In the genomic region with DNA sequence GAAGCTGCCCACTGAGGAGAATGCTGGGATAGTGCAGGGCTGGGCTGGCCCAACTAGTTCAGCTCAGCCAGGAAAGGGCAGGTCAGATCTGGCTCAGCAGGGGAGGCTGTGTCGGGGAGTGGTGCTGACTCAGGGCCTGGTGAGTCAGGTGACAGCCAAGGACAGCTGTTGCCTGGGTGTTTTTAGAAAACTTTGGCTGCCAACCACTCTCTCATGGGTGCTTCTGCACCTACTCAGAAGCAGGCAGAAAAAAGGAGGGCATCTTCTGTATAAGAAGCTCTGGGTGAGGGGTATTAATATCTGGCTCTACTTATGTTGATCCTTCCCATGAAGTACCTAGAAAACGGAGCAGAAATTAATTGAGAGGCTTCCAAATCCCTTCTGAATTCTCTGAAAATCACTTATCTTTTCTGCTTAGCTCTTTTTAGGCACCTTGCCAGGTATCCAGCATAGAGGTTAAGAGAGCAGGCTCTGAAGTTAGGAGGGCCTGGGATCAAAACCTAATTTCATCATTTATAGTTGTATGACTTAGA, we compare ENCODE assay signal across 1 cellular context.
TF ChIP-seq lines count a peak whose summit lies in the region.

No MANE protein-coding gene starts in this region.

TF ChIP-seq in K562, 482 proteins besides CTCF, POLR2A, EP300 and RAD21 (continued from another document and continues in another):
- peak; percentile 21 to 32; a peak in 1 of 4 replicates for TF ChIP-seq MAZ (CRISPR knock-in tag; conservative IDR thresholded peaks at IDR 0.05 in 1 of 2, IDR thresholded peaks at IDR 0.05 in 1 of 2)
- no peak for TF ChIP-seq HMG20A (CRISPR knock-in tag; conservative IDR thresholded peaks at IDR 0.05)
- TF ChIP-seq CBFA2T2 (conservative IDR thresholded peaks at IDR 0.05): peak; percentile 32; the same call in 1 of the 2 replicates
- TF ChIP-seq, protein P1, sequence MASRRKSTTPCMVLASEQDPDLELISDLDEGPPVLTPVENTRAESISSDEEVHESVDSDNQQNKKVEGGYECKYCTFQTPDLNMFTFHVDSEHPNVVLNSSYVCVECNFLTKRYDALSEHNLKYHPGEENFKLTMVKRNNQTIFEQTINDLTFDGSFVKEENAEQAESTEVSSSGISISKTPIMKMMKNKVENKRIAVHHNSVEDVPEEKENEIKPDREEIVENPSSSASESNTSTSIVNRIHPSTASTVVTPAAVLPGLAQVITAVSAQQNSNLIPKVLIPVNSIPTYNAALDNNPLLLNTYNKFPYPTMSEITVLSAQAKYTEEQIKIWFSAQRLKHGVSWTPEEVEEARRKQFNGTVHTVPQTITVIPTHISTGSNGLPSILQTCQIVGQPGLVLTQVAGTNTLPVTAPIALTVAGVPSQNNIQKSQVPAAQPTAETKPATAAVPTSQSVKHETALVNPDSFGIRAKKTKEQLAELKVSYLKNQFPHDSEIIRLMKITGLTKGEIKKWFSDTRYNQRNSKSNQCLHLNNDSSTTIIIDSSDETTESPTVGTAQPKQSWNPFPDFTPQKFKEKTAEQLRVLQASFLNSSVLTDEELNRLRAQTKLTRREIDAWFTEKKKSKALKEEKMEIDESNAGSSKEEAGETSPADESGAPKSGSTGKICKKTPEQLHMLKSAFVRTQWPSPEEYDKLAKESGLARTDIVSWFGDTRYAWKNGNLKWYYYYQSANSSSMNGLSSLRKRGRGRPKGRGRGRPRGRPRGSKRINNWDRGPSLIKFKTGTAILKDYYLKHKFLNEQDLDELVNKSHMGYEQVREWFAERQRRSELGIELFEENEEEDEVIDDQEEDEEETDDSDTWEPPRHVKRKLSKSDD (conservative IDR thresholded peaks at IDR 0.05; ENCODE audit: low read length): no peak
- 0 out of 2 replicates have a peak, but pooled peaks have one; percentile 27 for TF ChIP-seq CTBP1 (IDR thresholded peaks at IDR 0.05; ENCODE audit: borderline replicate concordance)
- 0 out of 2 replicates have a peak, but pooled peaks have one; percentile 13 for TF ChIP-seq NFIX (CRISPR knock-in tag; IDR thresholded peaks at IDR 0.05; ENCODE audit: low read depth)
- TF ChIP-seq, protein P2, sequence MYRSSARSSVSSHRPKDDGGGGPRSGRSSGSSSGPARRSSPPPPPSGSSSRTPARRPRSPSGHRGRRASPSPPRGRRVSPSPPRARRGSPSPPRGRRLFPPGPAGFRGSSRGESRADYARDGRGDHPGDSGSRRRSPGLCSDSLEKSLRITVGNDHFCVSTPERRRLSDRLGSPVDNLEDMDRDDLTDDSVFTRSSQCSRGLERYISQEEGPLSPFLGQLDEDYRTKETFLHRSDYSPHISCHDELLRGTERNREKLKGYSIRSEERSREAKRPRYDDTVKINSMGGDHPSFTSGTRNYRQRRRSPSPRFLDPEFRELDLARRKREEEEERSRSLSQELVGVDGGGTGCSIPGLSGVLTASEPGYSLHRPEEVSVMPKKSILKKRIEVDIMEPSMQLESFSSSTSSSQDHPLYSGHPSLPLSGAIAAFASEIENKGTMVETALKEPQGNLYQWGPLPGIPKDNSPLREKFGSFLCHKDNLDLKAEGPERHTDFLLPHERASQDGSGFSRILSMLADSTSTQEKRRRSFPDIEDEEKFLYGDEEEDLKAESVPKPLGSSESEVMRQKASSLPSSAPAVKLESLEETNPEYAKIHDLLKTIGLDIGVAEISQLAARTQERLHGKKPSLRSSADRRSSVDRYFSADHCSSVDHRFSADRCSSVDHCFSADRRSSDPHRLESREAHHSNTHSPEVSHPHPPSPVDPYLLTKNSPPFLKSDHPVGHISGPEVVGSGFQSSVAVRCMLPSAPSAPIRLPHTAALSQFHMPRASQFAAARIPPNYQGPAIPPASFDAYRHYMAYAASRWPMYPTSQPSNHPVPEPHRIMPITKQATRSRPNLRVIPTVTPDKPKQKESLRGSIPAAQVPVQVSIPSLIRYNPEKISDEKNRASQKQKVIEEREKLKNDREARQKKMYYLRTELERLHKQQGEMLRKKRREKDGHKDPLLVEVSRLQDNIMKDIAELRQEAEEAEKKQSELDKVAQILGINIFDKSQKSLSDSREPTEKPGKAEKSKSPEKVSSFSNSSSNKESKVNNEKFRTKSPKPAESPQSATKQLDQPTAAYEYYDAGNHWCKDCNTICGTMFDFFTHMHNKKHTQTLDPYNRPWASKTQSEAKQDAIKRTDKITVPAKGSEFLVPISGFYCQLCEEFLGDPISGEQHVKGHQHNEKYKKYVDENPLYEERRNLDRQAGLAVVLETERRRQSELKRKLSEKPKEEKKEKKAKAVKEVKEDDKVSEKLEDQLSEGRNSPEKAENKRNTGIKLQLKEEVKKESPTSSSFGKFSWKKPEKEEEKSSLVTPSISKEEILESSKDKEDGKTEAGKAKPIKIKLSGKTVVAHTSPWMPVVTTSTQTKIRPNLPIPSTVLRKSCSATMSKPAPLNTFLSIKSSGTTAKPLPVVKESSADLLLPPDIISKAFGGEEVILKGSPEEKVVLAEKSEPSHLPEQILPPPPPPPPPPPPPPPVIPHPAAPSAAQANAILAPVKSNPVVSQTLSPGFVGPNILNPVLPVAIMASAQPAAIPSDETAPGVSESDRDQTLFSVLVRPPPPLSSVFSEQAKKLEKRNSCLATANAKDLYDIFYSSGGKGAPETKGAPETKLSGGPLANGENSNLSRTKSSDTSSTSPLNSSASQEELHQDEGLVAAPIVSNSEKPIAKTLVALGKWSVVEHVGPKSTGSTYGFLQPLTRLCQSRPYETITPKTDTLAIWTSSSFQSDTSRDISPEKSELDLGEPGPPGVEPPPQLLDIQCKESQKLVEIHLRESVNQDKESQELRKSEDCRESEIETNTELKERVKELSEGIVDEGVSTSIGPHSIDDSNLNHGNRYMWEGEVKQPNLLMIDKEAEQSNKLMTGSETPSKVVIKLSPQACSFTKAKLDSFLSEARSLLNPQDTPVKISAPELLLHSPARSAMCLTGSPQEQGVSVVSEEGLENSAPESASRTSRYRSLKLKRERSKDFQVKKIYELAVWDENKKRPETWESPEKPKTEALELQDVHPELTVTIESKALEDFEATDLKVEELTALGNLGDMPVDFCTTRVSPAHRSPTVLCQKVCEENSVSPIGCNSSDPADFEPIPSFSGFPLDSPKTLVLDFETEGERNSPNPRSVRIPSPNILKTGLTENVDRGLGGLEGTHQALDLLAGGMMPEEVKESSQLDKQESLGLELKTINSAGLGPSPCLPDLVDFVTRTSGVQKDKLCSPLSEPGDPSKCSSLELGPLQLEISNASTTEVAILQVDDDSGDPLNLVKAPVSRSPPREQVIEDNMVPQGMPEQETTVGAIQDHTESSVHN (IDR thresholded peaks at IDR 0.05; ENCODE audit: borderline replicate concordance in 1 of 2, low read depth in 1 of 2): peak in 1 of 2 experiments; percentile 89; a peak in 2 of 4 replicates
- TF ChIP-seq, protein P3, sequence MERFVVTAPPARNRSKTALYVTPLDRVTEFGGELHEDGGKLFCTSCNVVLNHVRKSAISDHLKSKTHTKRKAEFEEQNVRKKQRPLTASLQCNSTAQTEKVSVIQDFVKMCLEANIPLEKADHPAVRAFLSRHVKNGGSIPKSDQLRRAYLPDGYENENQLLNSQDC (CRISPR knock-in tag; IDR thresholded peaks at IDR 0.05): no peak
- TF ChIP-seq MAFG (tag; conservative IDR thresholded peaks at IDR 0.05): peak; percentile 83
- peak; percentile 63; the same call in 1 of the 2 replicates for TF ChIP-seq ARID1B (IDR thresholded peaks at IDR 0.05)
- peak; percentile 72; the same call in 1 of the 2 replicates for TF ChIP-seq BACH1 (tag; IDR thresholded peaks at IDR 0.05)
- TF ChIP-seq LEF1 (IDR thresholded peaks at IDR 0.05): peak; percentile 74; the same call in 1 of the 2 replicates
- TF ChIP-seq KLF16 (IDR thresholded peaks at IDR 0.05): peak; percentile 91
- TF ChIP-seq IFI16 (CRISPR knock-in tag; IDR thresholded peaks at IDR 0.05): no peak
- TF ChIP-seq, protein P4, sequence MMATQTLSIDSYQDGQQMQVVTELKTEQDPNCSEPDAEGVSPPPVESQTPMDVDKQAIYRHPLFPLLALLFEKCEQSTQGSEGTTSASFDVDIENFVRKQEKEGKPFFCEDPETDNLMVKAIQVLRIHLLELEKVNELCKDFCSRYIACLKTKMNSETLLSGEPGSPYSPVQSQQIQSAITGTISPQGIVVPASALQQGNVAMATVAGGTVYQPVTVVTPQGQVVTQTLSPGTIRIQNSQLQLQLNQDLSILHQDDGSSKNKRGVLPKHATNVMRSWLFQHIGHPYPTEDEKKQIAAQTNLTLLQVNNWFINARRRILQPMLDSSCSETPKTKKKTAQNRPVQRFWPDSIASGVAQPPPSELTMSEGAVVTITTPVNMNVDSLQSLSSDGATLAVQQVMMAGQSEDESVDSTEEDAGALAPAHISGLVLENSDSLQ (IDR thresholded peaks at IDR 0.05): peak; percentile 58; the same call in 1 of the 2 replicates
- TF ChIP-seq RBM17 (IDR thresholded peaks at IDR 0.05; ENCODE audit: borderline replicate concordance, low read depth, low read length): no peak
- TF ChIP-seq, protein P5, sequence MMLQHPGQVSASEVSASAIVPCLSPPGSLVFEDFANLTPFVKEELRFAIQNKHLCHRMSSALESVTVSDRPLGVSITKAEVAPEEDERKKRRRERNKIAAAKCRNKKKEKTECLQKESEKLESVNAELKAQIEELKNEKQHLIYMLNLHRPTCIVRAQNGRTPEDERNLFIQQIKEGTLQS (IDR thresholded peaks at IDR 0.05): peak; percentile 80
- TF ChIP-seq, protein P5 (CRISPR knock-in tag; conservative IDR thresholded peaks at IDR 0.05): no peak
- peak; percentile 88 for TF ChIP-seq MAFK (IDR thresholded peaks at IDR 0.05; ENCODE audit: low read length)
- TF ChIP-seq TAF9B (IDR thresholded peaks at IDR 0.05; ENCODE audit: partially characterized antibody): peak; percentile 83
- peak; percentile 94 for TF ChIP-seq C11orf30 (IDR thresholded peaks at IDR 0.05; ENCODE audit: low read depth)
- 0 out of 4 replicates have a peak, but pooled peaks of 1 of the 2 experiments have one; percentile 53 for TF ChIP-seq HDAC1 (IDR thresholded peaks at IDR 0.05)
- TF ChIP-seq HDAC2 (IDR thresholded peaks at IDR 0.05): peak; percentile 65; the same call in 1 of the 2 replicates
- TF ChIP-seq, protein P6, sequence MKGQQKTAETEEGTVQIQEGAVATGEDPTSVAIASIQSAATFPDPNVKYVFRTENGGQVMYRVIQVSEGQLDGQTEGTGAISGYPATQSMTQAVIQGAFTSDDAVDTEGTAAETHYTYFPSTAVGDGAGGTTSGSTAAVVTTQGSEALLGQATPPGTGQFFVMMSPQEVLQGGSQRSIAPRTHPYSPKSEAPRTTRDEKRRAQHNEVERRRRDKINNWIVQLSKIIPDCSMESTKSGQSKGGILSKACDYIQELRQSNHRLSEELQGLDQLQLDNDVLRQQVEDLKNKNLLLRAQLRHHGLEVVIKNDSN (CRISPR knock-in tag; IDR thresholded peaks at IDR 0.05): peak; percentile 87
- peak; percentile 89 for TF ChIP-seq BHLHE40 (IDR thresholded peaks at IDR 0.05; ENCODE audit: low read length)
- TF ChIP-seq ZNF212 (CRISPR knock-in tag; IDR thresholded peaks at IDR 0.05): no peak
- TF ChIP-seq FOXJ2 (tag; IDR thresholded peaks at IDR 0.05): peak; percentile 82; the same call in 1 of the 2 replicates
- TF ChIP-seq, protein P7, sequence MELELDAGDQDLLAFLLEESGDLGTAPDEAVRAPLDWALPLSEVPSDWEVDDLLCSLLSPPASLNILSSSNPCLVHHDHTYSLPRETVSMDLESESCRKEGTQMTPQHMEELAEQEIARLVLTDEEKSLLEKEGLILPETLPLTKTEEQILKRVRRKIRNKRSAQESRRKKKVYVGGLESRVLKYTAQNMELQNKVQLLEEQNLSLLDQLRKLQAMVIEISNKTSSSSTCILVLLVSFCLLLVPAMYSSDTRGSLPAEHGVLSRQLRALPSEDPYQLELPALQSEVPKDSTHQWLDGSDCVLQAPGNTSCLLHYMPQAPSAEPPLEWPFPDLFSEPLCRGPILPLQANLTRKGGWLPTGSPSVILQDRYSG (tag; conservative IDR thresholded peaks at IDR 0.05; ENCODE audit: low read depth): 0 out of 2 replicates have a peak, but pooled peaks have one; percentile 20
- TF ChIP-seq, protein P8, sequence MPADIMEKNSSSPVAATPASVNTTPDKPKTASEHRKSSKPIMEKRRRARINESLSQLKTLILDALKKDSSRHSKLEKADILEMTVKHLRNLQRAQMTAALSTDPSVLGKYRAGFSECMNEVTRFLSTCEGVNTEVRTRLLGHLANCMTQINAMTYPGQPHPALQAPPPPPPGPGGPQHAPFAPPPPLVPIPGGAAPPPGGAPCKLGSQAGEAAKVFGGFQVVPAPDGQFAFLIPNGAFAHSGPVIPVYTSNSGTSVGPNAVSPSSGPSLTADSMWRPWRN (IDR thresholded peaks at IDR 0.05; ENCODE audit: low read depth): 0 out of 2 replicates have a peak, but pooled peaks have one; percentile 12
- TF ChIP-seq TAF15 (IDR thresholded peaks at IDR 0.05; ENCODE audit: low read depth, low read length): no peak
- TF ChIP-seq NFIC (IDR thresholded peaks at IDR 0.05): peak; percentile 95
- peak; percentile 91 for TF ChIP-seq DACH1 (IDR thresholded peaks at IDR 0.05; ENCODE audit: partially characterized antibody)
- TF ChIP-seq SRF (CRISPR knock-in tag; IDR thresholded peaks at IDR 0.05): 0 out of 4 replicates have a peak, but pooled peaks of 1 of the 2 experiments have one; percentile 50
- peak; percentile 58 to 62; a peak in 1 of 4 replicates for TF ChIP-seq SIN3A (IDR thresholded peaks at IDR 0.05; ENCODE audit: borderline replicate concordance in 2 of 2, control insufficient read depth in 1 of 2, low read depth in 2 of 2, low read length in 2 of 2)
- TF ChIP-seq HCFC1 (IDR thresholded peaks at IDR 0.05; ENCODE audit: low read depth, low read length): no peak
- peak; percentile 45; the same call in 1 of the 2 replicates for TF ChIP-seq BCOR (IDR thresholded peaks at IDR 0.05)
- no peak for TF ChIP-seq CBX3 (IDR thresholded peaks at IDR 0.05; ENCODE audit: borderline replicate concordance in 1 of 2, low read length in 2 of 2)
- TF ChIP-seq, protein P9, sequence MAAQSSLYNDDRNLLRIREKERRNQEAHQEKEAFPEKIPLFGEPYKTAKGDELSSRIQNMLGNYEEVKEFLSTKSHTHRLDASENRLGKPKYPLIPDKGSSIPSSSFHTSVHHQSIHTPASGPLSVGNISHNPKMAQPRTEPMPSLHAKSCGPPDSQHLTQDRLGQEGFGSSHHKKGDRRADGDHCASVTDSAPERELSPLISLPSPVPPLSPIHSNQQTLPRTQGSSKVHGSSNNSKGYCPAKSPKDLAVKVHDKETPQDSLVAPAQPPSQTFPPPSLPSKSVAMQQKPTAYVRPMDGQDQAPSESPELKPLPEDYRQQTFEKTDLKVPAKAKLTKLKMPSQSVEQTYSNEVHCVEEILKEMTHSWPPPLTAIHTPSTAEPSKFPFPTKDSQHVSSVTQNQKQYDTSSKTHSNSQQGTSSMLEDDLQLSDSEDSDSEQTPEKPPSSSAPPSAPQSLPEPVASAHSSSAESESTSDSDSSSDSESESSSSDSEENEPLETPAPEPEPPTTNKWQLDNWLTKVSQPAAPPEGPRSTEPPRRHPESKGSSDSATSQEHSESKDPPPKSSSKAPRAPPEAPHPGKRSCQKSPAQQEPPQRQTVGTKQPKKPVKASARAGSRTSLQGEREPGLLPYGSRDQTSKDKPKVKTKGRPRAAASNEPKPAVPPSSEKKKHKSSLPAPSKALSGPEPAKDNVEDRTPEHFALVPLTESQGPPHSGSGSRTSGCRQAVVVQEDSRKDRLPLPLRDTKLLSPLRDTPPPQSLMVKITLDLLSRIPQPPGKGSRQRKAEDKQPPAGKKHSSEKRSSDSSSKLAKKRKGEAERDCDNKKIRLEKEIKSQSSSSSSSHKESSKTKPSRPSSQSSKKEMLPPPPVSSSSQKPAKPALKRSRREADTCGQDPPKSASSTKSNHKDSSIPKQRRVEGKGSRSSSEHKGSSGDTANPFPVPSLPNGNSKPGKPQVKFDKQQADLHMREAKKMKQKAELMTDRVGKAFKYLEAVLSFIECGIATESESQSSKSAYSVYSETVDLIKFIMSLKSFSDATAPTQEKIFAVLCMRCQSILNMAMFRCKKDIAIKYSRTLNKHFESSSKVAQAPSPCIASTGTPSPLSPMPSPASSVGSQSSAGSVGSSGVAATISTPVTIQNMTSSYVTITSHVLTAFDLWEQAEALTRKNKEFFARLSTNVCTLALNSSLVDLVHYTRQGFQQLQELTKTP (IDR thresholded peaks at IDR 0.05; ENCODE audit: low read depth in 1 of 2, partially characterized antibody in 2 of 2): peak in 1 of 2 experiments; percentile 29
